2 cellular contexts compared by ENCODE assay signal in genomic region chrX:145247203-145247602, GRCh38. TPM values are rescaled to one million over a fixed set of nuclear protein-coding genes. Genes with fewer than 3 reads are reported as not detected.
"Had no signal": no experiment of that assay in that cellular context is flagged by ENCODE, and none has a peak within 500 bp of the region (broad histone marks: within the 10 kb centered on the region; RNA-seq: fewer than 3 reads in every experiment).

A gene with protein sequence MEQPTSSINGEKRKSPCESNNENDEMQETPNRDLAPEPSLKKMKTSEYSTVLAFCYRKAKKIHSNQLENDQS (plus strand): TSS chrX:145247503. CDS start chrX:145247587, 84 bp downstream.

RNA-seq across cellular contexts. Expression of the gene that starts here (rescaled TPM):
- total RNA-seq: G401, GM12878 had no signal
- polyA plus RNA-seq: GM12878 had no signal
